ENCODE assay signal across 35 cellular contexts in the genomic region with DNA sequence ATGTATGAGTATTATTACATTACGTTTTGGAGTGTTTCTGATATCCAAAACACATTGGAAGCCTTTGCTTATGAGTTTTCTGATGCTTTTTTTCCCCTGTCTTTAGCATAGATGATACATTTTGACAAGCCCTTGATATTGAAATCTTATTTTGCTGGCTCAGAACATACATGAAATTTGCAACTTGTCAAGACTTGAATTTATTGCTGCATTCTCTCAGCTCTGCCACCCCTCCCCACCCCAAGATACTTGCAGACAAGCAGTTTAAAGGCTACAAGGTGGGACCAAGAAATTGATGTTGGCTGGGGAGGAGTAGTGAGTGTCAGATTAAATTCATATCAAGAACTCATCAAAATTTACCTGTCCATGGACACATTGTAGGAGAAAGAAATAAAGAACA.
"Had no signal": no experiment of that assay in that cellular context is flagged by ENCODE, and none has a peak within 500 bp of the region (broad histone marks: within the 10 kb centered on the region; RNA-seq: fewer than 3 reads in every experiment).

No MANE protein-coding gene starts in this region.

- H3K27ac ChIP-seq: KMS-11 had no signal

- H3K9ac ChIP-seq: KMS-11 had no signal

- DNase-seq: Karpas-422, Kasumi-1, KG1, MG63, MM.1S, MV-4-11, NCI-H1048, NCI-H1092, NCI-H1092 treated with DMSO at 0.1 percent for 48 hours, NCI-H1105, NCI-H1105 treated with DMSO at 0.1 percent for 48 hours, NCI-H1417, NCI-H1417 treated with DMSO at 0.1 percent for 48 hours, NCI-H1436, NCI-H1436 treated with DMSO at 0.1 percent for 48 hours, NCI-H146, NCI-H1694, NCI-H1694 treated with DMSO at 0.1 percent for 48 hours, NCI-H187, NCI-H187 treated with DMSO at 0.1 percent for 48 hours, NCI-H1930, NCI-H2029, NCI-H2029 treated with DMSO at 0.1 percent for 48 hours, NCI-H2081, NCI-H2081 treated with DMSO at 0.1 percent for 48 hours, NCI-H2171, NCI-H2171 treated with DMSO at 0.1 percent for 48 hours, NCI-H2227 treated with DMSO at 0.1 percent for 48 hours, NCI-H226, NCI-H345, NCI-H446, NCI-H446 treated with DMSO at 0.1 percent for 48 hours, NCI-H510A, NCI-H510A treated with DMSO at 0.1 percent for 48 hours had no signal

- H3K4me2 ChIP-seq: KMS-11 had no signal

- H3K9me3 ChIP-seq: MG63 had no signal

- H3K4me3 ChIP-seq: MG63 had no signal

- H3K27me3 ChIP-seq: MG63 had no signal

- H3K36me3 ChIP-seq: MG63 had no signal
